ENCODE assay signal across 8 cellular contexts in the genomic region with DNA sequence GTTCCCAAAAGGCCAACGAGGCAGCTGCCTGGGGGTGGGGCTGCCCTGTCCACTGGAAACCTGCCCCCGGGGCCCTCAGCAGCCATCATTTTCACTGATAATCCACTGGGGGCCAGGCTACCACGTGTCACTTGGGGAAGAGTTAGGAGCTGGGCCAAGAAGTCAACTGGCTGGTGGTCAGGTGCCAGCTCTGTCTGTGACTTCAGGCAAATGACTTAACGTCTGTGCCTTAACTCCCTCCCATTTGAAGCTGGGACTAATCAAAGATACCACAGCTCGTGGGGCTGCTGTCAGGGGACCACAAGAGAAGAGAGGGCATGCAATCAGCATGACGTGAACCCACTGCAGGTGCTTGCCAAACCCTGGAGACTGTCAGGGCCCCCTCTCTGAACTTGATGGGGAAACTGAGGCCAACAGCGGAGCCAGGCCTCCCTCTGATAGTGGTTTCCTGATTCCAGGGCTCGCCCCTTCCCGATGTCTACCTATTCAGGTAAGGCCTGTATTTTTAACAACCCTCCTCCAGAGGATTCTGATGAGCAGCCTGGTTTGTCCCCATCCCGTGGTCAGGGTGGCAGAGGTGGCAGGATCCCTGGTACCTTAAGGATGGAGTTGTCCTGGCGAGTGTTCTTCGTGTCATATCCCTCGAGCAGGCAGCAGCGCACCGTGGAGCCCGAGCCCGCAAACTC. TPM values are rescaled to one million over a fixed set of nuclear protein-coding genes. Genes with fewer than 3 reads are reported as not detected.
DNase-seq lines count a peak whose midpoint lies in the region; ATAC-seq, FAIRE-seq and TF ChIP-seq lines count a peak whose summit lies in the region.
"Had no signal": no experiment of that assay in that cellular context is flagged by ENCODE, and none has a peak within 500 bp of the region (broad histone marks: within the 10 kb centered on the region; RNA-seq: fewer than 3 reads in every experiment).

No MANE protein-coding gene starts in this region.

- 87% methylated on average over 13 of the region's 17 CpGs; no CpG with 5 or more reads in 1 of the 2 experiments for WGBS in H1 (ENCODE audit: extremely low coverage in 1 of 2, insufficient coverage in 1 of 2, insufficient read length in 1 of 2, insufficient replicate concordance in 2 of 2, low coverage in 1 of 2, low lambda C conversion rate in 2 of 2, missing lambda C conversion rate in 1 of 2), 2 experiments

- no peak overlapping the region for H2AFZ ChIP-seq in H1 (ENCODE audit: low read length)

- peak overlapping the region in 2 of 3 donors; percentile 17 to 68 for H3K4me3 Mint-ChIP-seq in T-cell
- no peak overlapping the region for H3K4me3 Mint-ChIP-seq in progenitor cell of endocrine pancreas (ENCODE audit: low read depth)

- H3K27me3 ChIP-seq in H1 (replicated peaks in 1 of 4; ENCODE audit: control insufficient read depth in 3 of 4, extremely low read depth in 1 of 4, insufficient read depth in 3 of 4, low read length in 3 of 4): no peaks in the 10 kb centered on the region

- H3K4me1 Mint-ChIP-seq in T-cell: peaks cover 75 to 82% (median 79%) of the 10 kb centered on the region in 3 donors
- H3K4me1 Mint-ChIP-seq in progenitor cell of endocrine pancreas (ENCODE audit: low read depth): peaks cover 12% of the 10 kb centered on the region

- H3K14ac ChIP-seq in H1 (ENCODE audit: insufficient read length): no peak overlapping the region

- peaks cover 0 to 6% (median 2%) of the 10 kb centered on the region in 4 experiments; a peak in 6 of 8 replicates for H3K36me3 ChIP-seq in H1 (ENCODE audit: control insufficient read depth in 2 of 4, insufficient read depth in 4 of 4, low read length in 3 of 4)

- no peak overlapping the region for H2BK15ac ChIP-seq in H1 (ENCODE audit: low read length)

- no peak for FAIRE-seq in H1 (lab: Jason Lieb, UNC)

- CTCF ChIA-PET in T-cell (lab: Charles Lee) (no interaction called here), H1 (lab: Charles Lee; ENCODE audit: partially characterized antibody) (interaction anchor here (0.9 to 35.5 kb wide), 6 partner anchors 8 to 168 kb away, joined by 3 to 825 read pairs (median 8); a partner anchor contains a TSS)

- no peak for TF ChIP-seq EP300 in H1 (IDR thresholded peaks at IDR 0.05; ENCODE audit: borderline replicate concordance in 1 of 2, low read depth in 2 of 2, low read length in 2 of 2)

- peaks cover 19 to 27% of the 10 kb centered on the region in 2 experiments for H4K20me1 ChIP-seq in H1 (replicated peaks in 1 of 2; ENCODE audit: control insufficient read depth in 1 of 2, insufficient read depth in 2 of 2, low read length in 2 of 2)

- H3K9me3 ChIP-seq in H1 (ENCODE audit: insufficient read depth in 2 of 2, low read depth in 1 of 2, low read length in 1 of 2): no peaks in the 10 kb centered on the region

- H3K79me1 ChIP-seq in H1 (ENCODE audit: low read depth, low read length): peaks cover 15% of the 10 kb centered on the region

- H3K23ac ChIP-seq in H1 (ENCODE audit: insufficient read length): no peak overlapping the region

- H3K4me3 ChIP-seq in H1 (ENCODE audit: extremely low read depth in 1 of 4, insufficient read depth in 2 of 4, low read depth in 3 of 4, low read length in 4 of 4): no peak overlapping the region

- POLR2A ChIA-PET in T-cell (lab: Charles Lee): interaction anchor here in 1 of 2 donors (0.6 kb wide), 1 partner anchor 24 kb away, joined by 3 read pairs; no protein-coding TSS in a partner anchor
- POLR2A ChIA-PET in H1 (lab: Charles Lee; ENCODE audit: partially characterized antibody): interaction anchor here (1.0 to 1.7 kb wide), 2 partner anchors 106 to 129 kb away, joined by 3 to 5 read pairs; no protein-coding TSS in a partner anchor

- peaks cover 41% of the 10 kb centered on the region for H3K36me3 Mint-ChIP-seq in T-cell
- peaks cover 1% of the 10 kb centered on the region for H3K36me3 Mint-ChIP-seq in progenitor cell of endocrine pancreas (ENCODE audit: insufficient read depth)

- DNase-seq in T-cell (no peak), H1 (ENCODE audit: low read depth in 1 of 2, low spot score in 2 of 2) (no peak), progenitor cell of endocrine pancreas (ENCODE audit: low spot score, unreplicated experiment) (no peak), GM03348 (ENCODE audit: low spot score) (no peak)
- no peak for DNase-seq in stimulated activated CD4-positive, alpha-beta T cell treated with anti-CD3 and anti-CD28 coated beads, Interleukin-2, amount 100 ng/mL, for 24 hours
- DNase-seq: Karpas-422, NCI-H524 treated with DMSO at 0.1 percent for 48 hours had no signal

- H3K9me3 Mint-ChIP-seq in T-cell: no peaks in the 10 kb centered on the region
- H3K9me3 Mint-ChIP-seq in progenitor cell of endocrine pancreas (ENCODE audit: low read depth): no peaks in the 10 kb centered on the region

- no peak for TF ChIP-seq RAD21 in H1 (IDR thresholded peaks at IDR 0.05 in 1 of 2, conservative IDR thresholded peaks at IDR 0.05 in 1 of 2; ENCODE audit: low read depth in 2 of 2, low read length in 2 of 2)

- no peak overlapping the region for H4K91ac ChIP-seq in H1 (replicated peaks; ENCODE audit: insufficient read length, low read length)

- H3K27me3 Mint-ChIP-seq in T-cell: no peaks in the 10 kb centered on the region
- H3K27me3 Mint-ChIP-seq in progenitor cell of endocrine pancreas: no peaks in the 10 kb centered on the region

- ATAC-seq in T-cell (replicated peaks in 1 of 4) (peak in 1 of 4 experiments; percentile 45), GM18909 (IDR thresholded peaks at IDR 0.05; ENCODE audit: poor library complexity, unreplicated experiment) (no peak)

- no peak overlapping the region for H3K9ac ChIP-seq in H1 (replicated peaks in 1 of 4; ENCODE audit: extremely low read depth in 1 of 4, low read depth in 3 of 4, low read length in 3 of 4)

- no peak overlapping the region for H3K18ac ChIP-seq in H1 (ENCODE audit: extremely low read depth, low read length)

- no peak for TF ChIP-seq POLR2A in H1 (IDR thresholded peaks at IDR 0.05; ENCODE audit: control extremely low read depth in 1 of 2, low read depth in 2 of 2, low read length in 2 of 2)

- H3K79me2 ChIP-seq in H1 (ENCODE audit: control insufficient read depth in 1 of 2, insufficient read depth in 2 of 2, low read length in 2 of 2): peaks cover 0 to 34% of the 10 kb centered on the region in 2 experiments; a peak in 2 of 4 replicates

- no peak overlapping the region for H2BK120ac ChIP-seq in H1 (replicated peaks; ENCODE audit: low read depth, low read length)

- no peak overlapping the region for H4K5ac ChIP-seq in H1 (ENCODE audit: insufficient read length, low read depth, low read length)

- no peak overlapping the region for H3K56ac ChIP-seq in H1 (replicated peaks; ENCODE audit: insufficient read length, low read depth, low read length)

- H3K27ac ChIP-seq in H1 (ENCODE audit: low read depth, low read length): no peak overlapping the region

- no peak overlapping the region for H3K4me2 ChIP-seq in H1 (ENCODE audit: insufficient read depth in 1 of 2, low read depth in 2 of 2, low read length in 2 of 2)

- no peak overlapping the region for H4K8ac ChIP-seq in H1 (ENCODE audit: extremely low read depth, insufficient read depth, low read length)

- peaks cover 0 to 2% (median under 1%) of the 10 kb centered on the region in 4 experiments; a peak in 4 of 7 replicates for H3K4me1 ChIP-seq in H1 (replicated peaks in 1 of 4; ENCODE audit: control insufficient read depth in 3 of 4, insufficient read depth in 4 of 4, low read length in 3 of 4)

- H3K23me2 ChIP-seq in H1 (ENCODE audit: low read depth, low read length): no peaks in the 10 kb centered on the region

- H2BK20ac ChIP-seq in H1 (ENCODE audit: low read length): no peak overlapping the region

- TF ChIP-seq CTCF in H1 (IDR thresholded peaks at IDR 0.05; ENCODE audit: control extremely low read depth in 1 of 3, insufficient read depth in 1 of 3, low read depth in 1 of 3, low read length in 3 of 3): no peak
- no peak for TF ChIP-seq CTCF in progenitor cell of endocrine pancreas (IDR thresholded peaks at IDR 0.05; ENCODE audit: unreplicated experiment)

- H2BK5ac ChIP-seq in H1 (ENCODE audit: low read depth, low read length): peak overlapping the region; percentile 60

- no peak overlapping the region for H2AK5ac ChIP-seq in H1 (ENCODE audit: low read depth, low read length)

- H3K27ac Mint-ChIP-seq in T-cell: peak overlapping the region; percentile 85 to 91
- H3K27ac Mint-ChIP-seq in progenitor cell of endocrine pancreas: peak overlapping the region; percentile 85

- no peak overlapping the region for H2BK12ac ChIP-seq in H1 (ENCODE audit: low read depth, low read length)

- H3K4ac ChIP-seq in H1 (replicated peaks; ENCODE audit: insufficient read length, low read depth, low read length): no peak overlapping the region

RNA-seq across cellular contexts. Expression of a gene that starts 12.3 kb away (rescaled TPM):
- total RNA-seq in T-cell (10 to 100 TPM; 32.3 to 66.5 (median 60.5) TPM), progenitor cell of endocrine pancreas (34.0 and 37.7 TPM in 2 replicates)
- 45.4 and 48.8 TPM in 2 replicates for total RNA-seq in H1 (2021; fragmentation: NEBNext Ultra II Directional; extraction: Animal tissue kit (Norgen Biotek cat#: 25700))
- 95.4 and 110 TPM in 2 replicates for polyA plus RNA-seq in H1 (2011; rRNA removed)
- polyA plus RNA-seq in H1 (2011; cell fraction: cytosol; rRNA removed): 55.5 TPM
- 67.9 TPM for polyA plus RNA-seq in H1 (2011; cell fraction: nucleus; rRNA removed)
- polyA plus RNA-seq in H1 (2012, experiment 1 of 2): 34.5 to 60.4 TPM (median 57.6 TPM) in 4 replicates
- 64.1 TPM for polyA plus RNA-seq in H1 (2012, experiment 2 of 2)
- polyA plus RNA-seq in H1 (2013, experiment 1 of 2): 39.2 TPM
- polyA plus RNA-seq in H1 (2013, experiment 2 of 2): 39.2 TPM
- 37.7 and 56.7 TPM in 2 replicates for polyA minus RNA-seq in H1 (2011; rRNA and poly(A)+ RNA removed)
- 37.1 TPM for polyA minus RNA-seq in H1 (2011; cell fraction: cytosol; rRNA and poly(A)+ RNA removed)
- polyA minus RNA-seq in H1 (2011; cell fraction: nucleus; rRNA and poly(A)+ RNA removed): 41.0 TPM

RNA-seq across cellular contexts. Expression of a gene that starts 19.4 kb away (rescaled TPM):
- total RNA-seq in T-cell (1 to 10 TPM in 4 of 5 donors, under 1 TPM in 1; 0.99 to 5.6 (median 2.6) TPM), progenitor cell of endocrine pancreas (3.4 and 3.6 TPM in 2 replicates)
- total RNA-seq in H1 (2021; fragmentation: NEBNext Ultra II Directional; extraction: Animal tissue kit (Norgen Biotek cat#: 25700)): 12.2 and 13.4 TPM in 2 replicates
- 15.4 and 27.4 TPM in 2 replicates for polyA plus RNA-seq in H1 (2011; rRNA removed)
- 15.3 TPM for polyA plus RNA-seq in H1 (2011; cell fraction: cytosol; rRNA removed)
- polyA plus RNA-seq in H1 (2011; cell fraction: nucleus; rRNA removed): 42.3 TPM
- 11.0 to 14.5 TPM (median 13.0 TPM) in 4 replicates for polyA plus RNA-seq in H1 (2012, experiment 1 of 2)
- polyA plus RNA-seq in H1 (2012, experiment 2 of 2): 10.5 TPM
- polyA plus RNA-seq in H1 (2013, experiment 1 of 2): 12.9 TPM
- polyA plus RNA-seq in H1 (2013, experiment 2 of 2): 11.8 TPM
- 1.8 and 4.1 TPM in 2 replicates for polyA minus RNA-seq in H1 (2011; rRNA and poly(A)+ RNA removed)
- polyA minus RNA-seq in H1 (2011; cell fraction: cytosol; rRNA and poly(A)+ RNA removed): 16.4 TPM
- 10.7 TPM for polyA minus RNA-seq in H1 (2011; cell fraction: nucleus; rRNA and poly(A)+ RNA removed)

RNA-seq across cellular contexts. Expression of a gene that starts 30.8 kb away (rescaled TPM):
- total RNA-seq in T-cell (100 to 1,000 TPM; 351 to 746 (median 698) TPM), progenitor cell of endocrine pancreas (48.2 and 54.1 TPM in 2 replicates)
- 50.8 and 51.3 TPM in 2 replicates for total RNA-seq in H1 (2021; fragmentation: NEBNext Ultra II Directional; extraction: Animal tissue kit (Norgen Biotek cat#: 25700))
- polyA plus RNA-seq in H1 (2011; rRNA removed): 29.8 and 61.0 TPM in 2 replicates
- 21.7 TPM for polyA plus RNA-seq in H1 (2011; cell fraction: cytosol; rRNA removed)
- polyA plus RNA-seq in H1 (2011; cell fraction: nucleus; rRNA removed): 44.6 TPM
- polyA plus RNA-seq in H1 (2012, experiment 1 of 2): 25.4 to 46.5 TPM (median 38.1 TPM) in 4 replicates
- polyA plus RNA-seq in H1 (2012, experiment 2 of 2): 23.9 TPM
- polyA plus RNA-seq in H1 (2013, experiment 1 of 2): 23.7 TPM
- 21.4 TPM for polyA plus RNA-seq in H1 (2013, experiment 2 of 2)
- polyA minus RNA-seq in H1 (2011; rRNA and poly(A)+ RNA removed): 17.4 and 17.6 TPM in 2 replicates
- polyA minus RNA-seq in H1 (2011; cell fraction: cytosol; rRNA and poly(A)+ RNA removed): 13.5 TPM
- 20.7 TPM for polyA minus RNA-seq in H1 (2011; cell fraction: nucleus; rRNA and poly(A)+ RNA removed)

RNA-seq across cellular contexts. Expression of a gene that starts 33.1 kb away (rescaled TPM):
- total RNA-seq in T-cell (10 to 100 TPM; 24.9 to 40.7 (median 35.1) TPM), progenitor cell of endocrine pancreas (7.0 and 7.7 TPM in 2 replicates)
- 21.8 and 27.0 TPM in 2 replicates for total RNA-seq in H1 (2021; fragmentation: NEBNext Ultra II Directional; extraction: Animal tissue kit (Norgen Biotek cat#: 25700))
- polyA plus RNA-seq in H1 (2011; rRNA removed): 34.1 and 49.5 TPM in 2 replicates
- polyA plus RNA-seq in H1 (2011; cell fraction: cytosol; rRNA removed): 27.6 TPM
- polyA plus RNA-seq in H1 (2011; cell fraction: nucleus; rRNA removed): 38.3 TPM
- polyA plus RNA-seq in H1 (2012, experiment 1 of 2): 11.6 to 21.8 TPM (median 18.9 TPM) in 4 replicates
- 18.6 TPM for polyA plus RNA-seq in H1 (2012, experiment 2 of 2)
- 26.2 TPM for polyA plus RNA-seq in H1 (2013, experiment 1 of 2)
- 25.6 TPM for polyA plus RNA-seq in H1 (2013, experiment 2 of 2)
- polyA minus RNA-seq in H1 (2011; rRNA and poly(A)+ RNA removed): 16.4 and 19.0 TPM in 2 replicates
- 32.7 TPM for polyA minus RNA-seq in H1 (2011; cell fraction: cytosol; rRNA and poly(A)+ RNA removed)
- 24.5 TPM for polyA minus RNA-seq in H1 (2011; cell fraction: nucleus; rRNA and poly(A)+ RNA removed)

RNA-seq across cellular contexts. Expression of a gene that starts 50.6 kb away (rescaled TPM):
- total RNA-seq in T-cell: 100 to 1,000 TPM in 2 of 5 donors, 10 to 100 TPM in 3; 73.0 to 123 (median 86.3) TPM
- total RNA-seq in H1 (2021; fragmentation: NEBNext Ultra II Directional; extraction: Animal tissue kit (Norgen Biotek cat#: 25700)): 37.7 and 43.7 TPM in 2 replicates
- 64.4 and 72.9 TPM in 2 replicates for polyA plus RNA-seq in H1 (2011; rRNA removed)
- 60.4 TPM for polyA plus RNA-seq in H1 (2011; cell fraction: cytosol; rRNA removed)
- 54.5 TPM for polyA plus RNA-seq in H1 (2011; cell fraction: nucleus; rRNA removed)
- polyA plus RNA-seq in H1 (2012, experiment 1 of 2): 22.5 to 37.7 TPM (median 31.4 TPM) in 4 replicates
- 33.2 TPM for polyA plus RNA-seq in H1 (2012, experiment 2 of 2)
- polyA plus RNA-seq in H1 (2013, experiment 1 of 2): 27.2 TPM
- polyA plus RNA-seq in H1 (2013, experiment 2 of 2): 27.7 TPM
- 40.3 and 44.6 TPM in 2 replicates for polyA minus RNA-seq in H1 (2011; rRNA and poly(A)+ RNA removed)
- 18.6 TPM for polyA minus RNA-seq in H1 (2011; cell fraction: cytosol; rRNA and poly(A)+ RNA removed)
- polyA minus RNA-seq in H1 (2011; cell fraction: nucleus; rRNA and poly(A)+ RNA removed): 23.3 TPM
- total RNA-seq in progenitor cell of endocrine pancreas: 31.1 and 36.7 TPM in 2 replicates
